8 cellular contexts compared by ENCODE assay signal in genomic region chr6:53294095-53294494, GRCh38. TPM values are rescaled to one million over a fixed set of nuclear protein-coding genes. Genes with fewer than 3 reads are reported as not detected.
DNase-seq lines count a peak whose midpoint lies in the region; ATAC-seq and TF ChIP-seq lines count a peak whose summit lies in the region.

No MANE protein-coding gene starts in this region.

- no peak overlapping the region for H3K4me3 Mint-ChIP-seq in stimulated activated memory B cell treated with anti-CD40 and anti-IgM and Interleukin-4, amounts not matched to agents 10 μg/mL and 1 μg/mL and 100 μg/mL, for 72 hours
- no peak overlapping the region for H3K4me3 Mint-ChIP-seq in activated T-helper 1 cell treated with anti-CD3 and anti-CD28 coated beads, Interleukin-12 subunit alpha, Interleukin-12 subunit beta, Interleukin-2, Interleukin-4 antibody, amounts not matched to agents 30 ng/mL and 10 ng/mL and 1 ng/mL, durations not matched to agents 14 hours and 24 hours and 36 hours

- intact Hi-C loops in activated T-helper 1 cell treated with anti-CD3 and anti-CD28 coated beads, Interleukin-12 subunit alpha, Interleukin-12 subunit beta, Interleukin-2, Interleukin-4 antibody, amounts not matched to agents 30 ng/mL and 10 ng/mL and 1 ng/mL, durations not matched to agents 14 hours and 24 hours and 36 hours (cut with micrococcal nuclease): no loop called here

- no peak for ATAC-seq in stimulated activated memory B cell treated with anti-CD40 and anti-IgM and Interleukin-4, amounts not matched to agents 10 μg/mL and 1 μg/mL and 100 μg/mL, for 72 hours

- H3K9me3 Mint-ChIP-seq in stimulated activated memory B cell treated with anti-CD40 and anti-IgM and Interleukin-4, amounts not matched to agents 10 μg/mL and 1 μg/mL and 100 μg/mL, for 72 hours: no peaks in the 10 kb centered on the region
- no peaks in the 10 kb centered on the region for H3K9me3 Mint-ChIP-seq in activated T-helper 1 cell treated with anti-CD3 and anti-CD28 coated beads, Interleukin-12 subunit alpha, Interleukin-12 subunit beta, Interleukin-2, Interleukin-4 antibody, amounts not matched to agents 30 ng/mL and 10 ng/mL and 1 ng/mL, durations not matched to agents 14 hours and 24 hours and 36 hours

- DNase-seq in activated gamma-delta T cell treated with Interleukin-2 at 50 U/mL for 16 hours: peak; percentile 22
- DNase-seq in activated gamma-delta T cell (lab: John Stamatoyannopoulos, UW): no peak
- DNase-seq in NCI-H69 (lab: John Stamatoyannopoulos, UW): peak; percentile 49
- no peak for DNase-seq in epithelial cell of proximal tubule (ENCODE audit: low read depth)
- DNase-seq in NCI-H187 (lab: John Stamatoyannopoulos, UW): no peak
- DNase-seq in activated T-helper 1 cell treated with anti-CD3 and anti-CD28 coated beads, Interleukin-12 subunit alpha, Interleukin-12 subunit beta, Interleukin-2, Interleukin-4 antibody, amounts not matched to agents 30 ng/mL and 10 ng/mL and 1 ng/mL, durations not matched to agents 14 hours and 24 hours and 36 hours (ENCODE audit: low spot score): no peak
- DNase-seq in HCEC 1CT: no peak

- H3K27ac Mint-ChIP-seq in stimulated activated memory B cell treated with anti-CD40 and anti-IgM and Interleukin-4, amounts not matched to agents 10 μg/mL and 1 μg/mL and 100 μg/mL, for 72 hours: peak overlapping the region; percentile 74
- no peak overlapping the region for H3K27ac Mint-ChIP-seq in activated T-helper 1 cell treated with anti-CD3 and anti-CD28 coated beads, Interleukin-12 subunit alpha, Interleukin-12 subunit beta, Interleukin-2, Interleukin-4 antibody, amounts not matched to agents 30 ng/mL and 10 ng/mL and 1 ng/mL, durations not matched to agents 14 hours and 24 hours and 36 hours

- TF ChIP-seq CTCF in epithelial cell of proximal tubule (conservative IDR thresholded peaks at IDR 0.05; ENCODE audit: low read depth, low read length): peak; percentile 70

- H3K36me3 Mint-ChIP-seq in stimulated activated memory B cell treated with anti-CD40 and anti-IgM and Interleukin-4, amounts not matched to agents 10 μg/mL and 1 μg/mL and 100 μg/mL, for 72 hours: peaks cover 49% of the 10 kb centered on the region
- H3K36me3 Mint-ChIP-seq in activated T-helper 1 cell treated with anti-CD3 and anti-CD28 coated beads, Interleukin-12 subunit alpha, Interleukin-12 subunit beta, Interleukin-2, Interleukin-4 antibody, amounts not matched to agents 30 ng/mL and 10 ng/mL and 1 ng/mL, durations not matched to agents 14 hours and 24 hours and 36 hours (ENCODE audit: low read depth): peaks cover 29% of the 10 kb centered on the region

- peaks cover 93% of the 10 kb centered on the region for H3K4me1 Mint-ChIP-seq in stimulated activated memory B cell treated with anti-CD40 and anti-IgM and Interleukin-4, amounts not matched to agents 10 μg/mL and 1 μg/mL and 100 μg/mL, for 72 hours
- peaks cover 39% of the 10 kb centered on the region for H3K4me1 Mint-ChIP-seq in activated T-helper 1 cell treated with anti-CD3 and anti-CD28 coated beads, Interleukin-12 subunit alpha, Interleukin-12 subunit beta, Interleukin-2, Interleukin-4 antibody, amounts not matched to agents 30 ng/mL and 10 ng/mL and 1 ng/mL, durations not matched to agents 14 hours and 24 hours and 36 hours (ENCODE audit: low read depth)

- no peaks in the 10 kb centered on the region for H3K27me3 Mint-ChIP-seq in stimulated activated memory B cell treated with anti-CD40 and anti-IgM and Interleukin-4, amounts not matched to agents 10 μg/mL and 1 μg/mL and 100 μg/mL, for 72 hours
- no peaks in the 10 kb centered on the region for H3K27me3 Mint-ChIP-seq in activated T-helper 1 cell treated with anti-CD3 and anti-CD28 coated beads, Interleukin-12 subunit alpha, Interleukin-12 subunit beta, Interleukin-2, Interleukin-4 antibody, amounts not matched to agents 30 ng/mL and 10 ng/mL and 1 ng/mL, durations not matched to agents 14 hours and 24 hours and 36 hours (ENCODE audit: insufficient read depth)

- H3K4me3 ChIP-seq in epithelial cell of proximal tubule (ENCODE audit: low read depth, low read length): no peak overlapping the region

RNA-seq across cellular contexts. Expression of gene ELOVL5, which starts 54.7 kb away (rescaled TPM):
- total RNA-seq in epithelial cell of proximal tubule: 55.9 and 101 TPM in 2 replicates
- 121 and 131 TPM in 2 replicates for total RNA-seq in activated T-helper 1 cell treated with anti-CD3 and anti-CD28 coated beads, Interleukin-12 subunit alpha, Interleukin-12 subunit beta, Interleukin-2, Interleukin-4 antibody, amounts not matched to agents 30 ng/mL and 10 ng/mL and 1 ng/mL, durations not matched to agents 14 hours and 24 hours and 36 hours

Comparison
In these comparisons a context has a peak if more than half of its experiments do, and no peak if none do; other contexts are left out.
1. DNase-seq: peak in activated gamma-delta T cell treated with Interleukin-2 at 50 U/mL for 16 hours (single experiment) and NCI-H69 (single experiment); none in activated gamma-delta T cell (single experiment), epithelial cell of proximal tubule (single experiment), NCI-H187 (0 of 2), activated T-helper 1 cell treated with anti-CD3 and anti-CD28 coated beads, Interleukin-12 subunit alpha, Interleukin-12 subunit beta, Interleukin-2, Interleukin-4 antibody, amounts not matched to agents 30 ng/mL and 10 ng/mL and 1 ng/mL, durations not matched to agents 14 hours and 24 hours and 36 hours (single experiment) and HCEC 1CT (single experiment).